Comparison of ENCODE assay signal across 7 cellular contexts in the genomic region with DNA sequence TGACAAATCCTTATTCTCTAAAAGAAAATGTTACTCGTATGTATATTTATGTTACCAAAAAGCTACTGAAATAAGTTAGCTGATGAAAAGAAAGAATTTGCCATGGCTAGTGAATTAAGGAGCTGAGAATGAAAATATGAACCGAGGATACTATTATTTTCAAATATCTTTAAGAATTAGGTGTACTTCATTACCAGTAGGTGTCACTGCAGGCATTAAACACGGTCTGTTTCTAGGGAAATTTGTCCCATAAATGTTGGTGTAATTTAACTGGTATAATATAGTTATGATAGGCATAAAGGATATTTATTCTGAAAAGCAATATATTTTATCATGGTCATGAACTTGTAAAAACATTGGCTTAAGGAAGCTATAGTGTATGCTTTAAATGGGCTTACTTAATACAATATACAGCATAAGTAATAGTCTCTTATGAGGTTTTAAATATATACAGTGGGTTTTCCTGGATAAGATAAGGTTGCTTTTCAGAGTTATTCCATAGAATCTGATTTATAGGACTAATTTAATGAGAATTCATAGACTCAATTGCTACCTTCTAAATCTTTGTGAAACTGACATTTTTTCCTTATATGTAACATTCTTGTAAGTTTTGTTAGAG.
DNase-seq lines count a peak whose midpoint lies in the region; ATAC-seq, FAIRE-seq and TF ChIP-seq lines count a peak whose summit lies in the region.

No MANE protein-coding gene starts in this region.

- intact Hi-C loops in upper lobe of right lung (cut with DNase I) = no loop called here

- no peak overlapping the region for H3K27ac ChIP-seq in astrocyte (ENCODE audit: low read depth, low read length)
- H3K27ac ChIP-seq in upper lobe of right lung = no peak overlapping the region

- no peak overlapping the region for H3K9ac ChIP-seq in astrocyte (ENCODE audit: low read length)

- no peak overlapping the region for H3K4me2 ChIP-seq in astrocyte (ENCODE audit: low read length)

- TF ChIP-seq CTCF in GM12875 (IDR thresholded peaks at IDR 0.05; ENCODE audit: borderline replicate concordance, insufficient read depth, low read depth, low read length) (peak; percentile 18; the same call in 1 of the 2 replicates), astrocyte (IDR thresholded peaks at IDR 0.05; ENCODE audit: insufficient read depth, low read depth, low read length) (peak; percentile 47), upper lobe of right lung (IDR thresholded peaks at IDR 0.05) (peak; percentile 63)

- no peaks in the 10 kb centered on the region for H3K79me2 ChIP-seq in astrocyte (ENCODE audit: insufficient read depth, low read length)

- H3K4me1 Mint-ChIP-seq in astrocyte (ENCODE audit: low read depth, unreplicated experiment) = no peaks in the 10 kb centered on the region

- H4K20me1 ChIP-seq in astrocyte (ENCODE audit: insufficient read depth, low read length) = no peaks in the 10 kb centered on the region

- FAIRE-seq in astrocyte (lab: Jason Lieb, UNC) = no peak

- no peaks in the 10 kb centered on the region for H3K27me3 Mint-ChIP-seq in astrocyte (ENCODE audit: low read depth, unreplicated experiment)

- H3K36me3 ChIP-seq in astrocyte (ENCODE audit: insufficient read depth, low read length) (no peaks in the 10 kb centered on the region), upper lobe of right lung (no peaks in the 10 kb centered on the region)

- H3K9me3 ChIP-seq in astrocyte (ENCODE audit: insufficient read depth, low read depth, low read length) (no peaks in the 10 kb centered on the region), upper lobe of right lung (no peaks in the 10 kb centered on the region)

- H2AFZ ChIP-seq in astrocyte (ENCODE audit: low read depth, low read length) = no peak overlapping the region

- no peaks in the 10 kb centered on the region for H3K9me3 Mint-ChIP-seq in astrocyte (ENCODE audit: unreplicated experiment)

- no peaks in the 10 kb centered on the region for H3K36me3 Mint-ChIP-seq in astrocyte (ENCODE audit: low read depth, unreplicated experiment)

- peaks cover 4% of the 10 kb centered on the region for H3K4me1 ChIP-seq in astrocyte (ENCODE audit: insufficient read depth, low read length)
- H3K4me1 ChIP-seq in upper lobe of right lung = no peaks in the 10 kb centered on the region

- H3K27ac Mint-ChIP-seq in astrocyte (ENCODE audit: unreplicated experiment) = no peak overlapping the region

- H3K27me3 ChIP-seq in astrocyte (ENCODE audit: insufficient read depth, low read length) = no peaks in the 10 kb centered on the region
- H3K27me3 ChIP-seq in upper lobe of right lung = no peaks in the 10 kb centered on the region

- no peak for ATAC-seq in upper lobe of right lung
- no peak for ATAC-seq in HG02610 (IDR thresholded peaks at IDR 0.05; ENCODE audit: unreplicated experiment)

- H3K4me3 ChIP-seq in GM12875 (ENCODE audit: low read depth, low read length) (no peak overlapping the region), astrocyte (ENCODE audit: insufficient read depth, low read depth, low read length) (no peak overlapping the region), upper lobe of right lung (no peak overlapping the region)

- no peak overlapping the region for H3K4me3 Mint-ChIP-seq in astrocyte (ENCODE audit: unreplicated experiment)

- DNase-seq in NCI-H2081 (lab: John Stamatoyannopoulos, UW) (peak; percentile 69 to 71), astrocyte (ENCODE audit: low read depth) (peak; percentile 49), iris pigment epithelial cell (ENCODE audit: low read depth) (peak; percentile 71), upper lobe of right lung (no peak)
- no peak for DNase-seq in stimulated activated CD4-positive, alpha-beta T cell treated with anti-CD3 and anti-CD28 coated beads, Interleukin-4, amount 100 ng/mL, for 4 hours

Comparison
In these comparisons a context has a peak if more than half of its experiments do, and no peak if none do; other contexts are left out.
1. DNase-seq: peak in NCI-H2081 (2 of 2), astrocyte (single experiment) and iris pigment epithelial cell (single experiment); none in upper lobe of right lung (single experiment) and stimulated activated CD4-positive, alpha-beta T cell treated with anti-CD3 and anti-CD28 coated beads, Interleukin-4, amount 100 ng/mL, for 4 hours (0 of 2).
2. Peak in every context shown above with its lines, with median percentiles within 50 percentile points of each other: CTCF ChIP-seq.